In genomic region chr4:52701207-52701606, GRCh38 we compare ENCODE assay signal across 12 cellular contexts. TPM values are rescaled to one million over a fixed set of nuclear protein-coding genes. Genes with fewer than 3 reads are reported as not detected.
A peak's percentile ranks its signal among the peaks of the same experiment; 100 is the strongest.
DNase-seq lines count a peak whose midpoint lies in the region; ATAC-seq and TF ChIP-seq lines count a peak whose summit lies in the region.
"Had no signal": no experiment of that assay in that cellular context is flagged by ENCODE, and none has a peak within 500 bp of the region (broad histone marks: within the 10 kb centered on the region; RNA-seq: fewer than 3 reads in every experiment).

No MANE protein-coding gene starts in this region.

- CTCF ChIA-PET in PC-9 (lab: Charles Lee), result no interaction called here

- no peaks in the 10 kb centered on the region for H3K27me3 ChIP-seq in PC-9 (ENCODE audit: insufficient read depth, low read depth)

- no peaks in the 10 kb centered on the region for H3K4me1 ChIP-seq in PC-9 (replicated peaks; ENCODE audit: insufficient read depth)

- no peaks in the 10 kb centered on the region for H3K9me3 ChIP-seq in PC-9 (ENCODE audit: insufficient read depth, low read depth)

- no peak overlapping the region for H2AFZ ChIP-seq in PC-9

- intact Hi-C loops in PC-9 (cut with micrococcal nuclease; ENCODE audit: unreplicated experiment), result no loop called here

- BruUV-seq in PC-9 (replicated peaks; lab: Mats Ljungman, UMichigan), result no TSS peak

- ATAC-seq in GM19351 (IDR thresholded peaks at IDR 0.05; ENCODE audit: unreplicated experiment) (peak; percentile 97), HG02763 (IDR thresholded peaks at IDR 0.05; ENCODE audit: unreplicated experiment) (peak; percentile 96), HG03457 (IDR thresholded peaks at IDR 0.05; ENCODE audit: unreplicated experiment) (peak; percentile 93)
- ATAC-seq: activated T-cell treated with anti-CD3 and anti-CD28 coated beads, Interleukin-2, amount 50 U/mL, for 72 hours; HCT116; naive thymus-derived CD4-positive, alpha-beta T cell had no signal

- no peaks in the 10 kb centered on the region for H3K79me2 ChIP-seq in PC-9 (ENCODE audit: low read depth)

- H3K9me2 ChIP-seq in PC-9 (ENCODE audit: insufficient read depth), result no peaks in the 10 kb centered on the region

- no peaks in the 10 kb centered on the region for H4K20me1 ChIP-seq in PC-9 (ENCODE audit: insufficient read depth)

- no peaks in the 10 kb centered on the region for H3K36me3 ChIP-seq in PC-9 (ENCODE audit: low read depth)

- H3K27ac ChIP-seq in PC-9, result no peak overlapping the region

- H3K4me2 ChIP-seq in PC-9, result no peak overlapping the region

- no peaks in the 10 kb centered on the region for H3F3A ChIP-seq in PC-9 (ENCODE audit: insufficient read depth, low read depth)

- TF ChIP-seq CTCF in GM12864 (IDR thresholded peaks at IDR 0.05; ENCODE audit: low read depth, low read length, missing control alignments) (no peak), PC-9 (conservative IDR thresholded peaks at IDR 0.05) (no peak)

- peak; percentile 66 for DNase-seq in GM12864 (ENCODE audit: low read depth)
- no peak for DNase-seq in pons (ENCODE audit: low spot score)
- DNase-seq in stimulated activated CD4-positive, alpha-beta T cell treated with anti-CD3 and anti-CD28 coated beads, Interleukin-4, amount 100 ng/mL, for 1 hour, result no peak
- DNase-seq in PC-9, result no peak
- no peak for DNase-seq in activated gamma-delta T cell treated with Interleukin-2 at 50 U/mL for 16 hours
- DNase-seq: activated T-cell treated with anti-CD3 and anti-CD28 coated beads, Interleukin-2, amount 50 U/mL, for 72 hours; naive thymus-derived CD4-positive, alpha-beta T cell had no signal

- POLR2A ChIA-PET in PC-9 (lab: Charles Lee; ENCODE audit: unreplicated experiment), result no interaction called here

- no peak overlapping the region for H3K4me3 ChIP-seq in GM12864 (ENCODE audit: low read depth, low read length)
- no peak overlapping the region for H3K4me3 ChIP-seq in PC-9

RNA-seq across cellular contexts. Expression of gene USP46, which starts 42.1 kb away (rescaled TPM):
- 13.8 and 17.1 TPM in 2 replicates for total RNA-seq in PC-9 (2021)

RNA-seq across cellular contexts. Expression of gene ERVMER34-1, which starts 50.0 kb away (rescaled TPM):
- 0.73 and 0.92 TPM in 2 replicates for total RNA-seq in PC-9 (2021)
- total RNA-seq: Daoy; naive thymus-derived CD4-positive, alpha-beta T cell had no signal
